ENCODE assay signal across 1 cellular context in the genomic region with DNA sequence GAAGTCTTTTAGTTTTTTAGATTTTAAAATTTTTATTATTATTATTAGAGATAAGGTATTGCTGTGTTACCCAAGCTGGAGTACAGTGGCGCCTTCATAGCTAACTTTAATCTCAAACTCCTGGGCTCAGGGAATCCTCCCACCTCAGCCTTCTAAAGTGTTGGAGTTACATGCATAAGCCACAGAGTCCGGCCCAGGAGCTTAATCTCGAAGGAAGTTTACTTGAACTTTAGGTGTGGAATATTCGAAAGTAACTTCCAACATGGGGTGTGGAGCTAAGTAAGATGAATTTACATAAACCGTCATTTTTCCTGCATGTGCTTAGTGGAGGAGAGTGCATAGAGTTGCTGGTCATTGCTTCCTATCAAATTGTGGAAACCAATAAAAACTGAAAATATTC.
TF ChIP-seq lines count a peak whose summit lies in the region.

No MANE protein-coding gene starts in this region.

TF ChIP-seq in A549, 52 proteins besides CTCF, POLR2A, EP300 and RAD21 (continued from another document):
- TF ChIP-seq, protein P1, sequence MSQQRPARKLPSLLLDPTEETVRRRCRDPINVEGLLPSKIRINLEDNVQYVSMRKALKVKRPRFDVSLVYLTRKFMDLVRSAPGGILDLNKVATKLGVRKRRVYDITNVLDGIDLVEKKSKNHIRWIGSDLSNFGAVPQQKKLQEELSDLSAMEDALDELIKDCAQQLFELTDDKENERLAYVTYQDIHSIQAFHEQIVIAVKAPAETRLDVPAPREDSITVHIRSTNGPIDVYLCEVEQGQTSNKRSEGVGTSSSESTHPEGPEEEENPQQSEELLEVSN (IDR thresholded peaks at IDR 0.05; ENCODE audit: borderline replicate concordance, low read depth) = no peak
- TF ChIP-seq PHF8 (IDR thresholded peaks at IDR 0.05; ENCODE audit: borderline replicate concordance, low read depth) = no peak
- TF ChIP-seq HEYL (CRISPR knock-in tag; IDR thresholded peaks at IDR 0.05) = no peak
- TF ChIP-seq, protein P2, sequence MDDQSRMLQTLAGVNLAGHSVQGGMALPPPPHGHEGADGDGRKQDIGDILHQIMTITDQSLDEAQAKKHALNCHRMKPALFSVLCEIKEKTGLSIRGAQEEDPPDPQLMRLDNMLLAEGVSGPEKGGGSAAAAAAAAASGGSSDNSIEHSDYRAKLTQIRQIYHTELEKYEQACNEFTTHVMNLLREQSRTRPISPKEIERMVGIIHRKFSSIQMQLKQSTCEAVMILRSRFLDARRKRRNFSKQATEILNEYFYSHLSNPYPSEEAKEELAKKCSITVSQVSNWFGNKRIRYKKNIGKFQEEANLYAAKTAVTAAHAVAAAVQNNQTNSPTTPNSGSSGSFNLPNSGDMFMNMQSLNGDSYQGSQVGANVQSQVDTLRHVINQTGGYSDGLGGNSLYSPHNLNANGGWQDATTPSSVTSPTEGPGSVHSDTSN (IDR thresholded peaks at IDR 0.05) = no peak
